13 cellular contexts compared by ENCODE assay signal in the genomic region with DNA sequence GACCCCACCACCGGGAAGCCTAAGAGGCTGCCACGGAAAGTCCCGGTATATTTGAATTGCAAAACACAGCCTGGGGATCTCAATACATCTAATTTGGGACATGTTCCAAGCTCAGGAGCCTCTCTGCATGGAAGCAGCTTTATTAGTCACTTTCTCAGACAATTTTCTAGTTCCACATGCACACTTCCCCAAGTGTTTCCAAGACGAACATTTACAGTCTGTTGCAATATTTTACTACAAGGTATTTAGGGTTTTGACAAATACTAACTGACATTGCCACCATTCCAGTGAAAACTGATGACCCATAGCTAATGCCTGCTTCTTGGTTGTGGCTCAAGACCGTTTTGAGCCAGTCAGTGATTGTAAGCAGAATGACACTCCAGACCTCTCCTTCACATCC.
A peak's percentile ranks its signal among the peaks of the same experiment; 100 is the strongest.
DNase-seq lines count a peak whose midpoint lies in the region; ATAC-seq, FAIRE-seq and TF ChIP-seq lines count a peak whose summit lies in the region.
"Had no signal": no experiment of that assay in that cellular context is flagged by ENCODE, and none has a peak within 500 bp of the region (broad histone marks: within the 10 kb centered on the region; RNA-seq: fewer than 3 reads in every experiment).

No MANE protein-coding gene starts in this region.

- DNase-seq in EL (peak; percentile 51), RCC 7860 (ENCODE audit: low spot score) (peak; percentile 71), retina (peak; percentile 65), OCI-M2 (lab: John Stamatoyannopoulos, UW; ENCODE audit: unreplicated experiment) (no peak), NCI-H128 (lab: John Stamatoyannopoulos, UW; ENCODE audit: unreplicated experiment) (no peak), H54 (ENCODE audit: insufficient read length, low spot score) (no peak)
- DNase-seq in activated CD4-positive, alpha-beta T cell treated with anti-CD3 and anti-CD28 coated beads, Interleukin-2, amount 50 U/mL, for 1 hour: no peak
- DNase-seq: activated CD4-positive, alpha-beta T cell treated with anti-CD3 and anti-CD28 coated beads for 36 hours; activated naive CD4-positive, alpha-beta T cell treated with anti-CD3 and anti-CD28 coated beads, Interleukin-2, amount 50 U/mL, for 16 hours; CD8-positive, alpha-beta T cell; left lung; NCI-H187 had no signal

- ATAC-seq in esophagus mucosa: peak; percentile 36
- ATAC-seq: activated CD4-positive, alpha-beta T cell treated with anti-CD3 and anti-CD28 coated beads for 36 hours; CD8-positive, alpha-beta T cell had no signal

- no peak for TF ChIP-seq POLR2A in H54 (IDR thresholded peaks at IDR 0.05; ENCODE audit: low read depth, low read length)

- FAIRE-seq in RCC 7860 (lab: Jason Lieb, UNC) (peak; percentile 94), H54 (lab: Jason Lieb, UNC) (no peak)

Comparison
In these comparisons a context has a peak if more than half of its experiments do, and no peak if none do; other contexts are left out.
1. DNase-seq: peak in EL (single experiment), RCC 7860 (single experiment) and retina (single experiment); none in OCI-M2 (single experiment), activated CD4-positive, alpha-beta T cell treated with anti-CD3 and anti-CD28 coated beads, Interleukin-2, amount 50 U/mL, for 1 hour (single experiment), NCI-H128 (single experiment) and H54 (single experiment).